In the genomic region with DNA sequence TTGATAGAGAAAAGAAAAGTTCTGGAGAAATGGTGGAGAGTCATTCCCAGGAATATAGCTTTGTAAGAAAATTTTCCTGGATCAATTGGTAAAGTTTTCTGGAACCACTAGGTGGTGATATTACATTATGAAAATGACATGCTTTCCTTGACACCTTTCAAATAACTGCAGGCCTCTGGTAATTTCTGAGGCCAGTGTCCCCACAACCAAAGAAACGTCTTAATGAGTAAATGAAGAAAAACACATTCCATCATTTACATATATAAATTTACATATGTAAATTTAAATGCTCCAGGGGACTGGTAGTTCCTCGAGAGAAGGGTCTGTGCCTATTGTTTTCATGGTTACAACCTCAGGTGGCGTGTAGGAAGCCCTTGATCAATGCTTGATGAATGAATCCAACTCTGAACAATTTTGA, we compare ENCODE assay signal across 8 cellular contexts. TPM values are rescaled to one million over a fixed set of nuclear protein-coding genes. Genes with fewer than 3 reads are reported as not detected.
DNase-seq lines count a peak whose midpoint lies in the region; ATAC-seq and TF ChIP-seq lines count a peak whose summit lies in the region.

No MANE protein-coding gene starts in this region.

- H3K4me3 Mint-ChIP-seq in CD14-positive monocyte (no peak overlapping the region), type B pancreatic cell (no peak overlapping the region)

- H3K4me1 Mint-ChIP-seq in CD14-positive monocyte (no peaks in the 10 kb centered on the region), type B pancreatic cell (ENCODE audit: unreplicated experiment) (no peaks in the 10 kb centered on the region)

- intact Hi-C loops in CD14-positive monocyte (cut with micrococcal nuclease) = loop anchor here (2.0 to 10.0 kb wide), 3 partner anchors 138 to 208 kb away; no protein-coding TSS in a partner anchor

- in situ Hi-C loops in GM13977 (cut with MboI; ENCODE audit: low pct_unique_long_range_greater_than_20kb, low sequenced_read_pairs, unreplicated experiment) = no loop called here

- ATAC-seq in GM18907 (IDR thresholded peaks at IDR 0.05; ENCODE audit: unreplicated experiment) = no peak
- no peak for ATAC-seq in GM18873 (IDR thresholded peaks at IDR 0.05; ENCODE audit: low FRiP score, unreplicated experiment)

- no peak for DNase-seq in CD14-positive monocyte (ENCODE audit: low spot score)
- DNase-seq in GM13977 (ENCODE audit: low spot score) = peak; percentile 81
- DNase-seq in NCI-H526 (lab: John Stamatoyannopoulos, UW) = peak; percentile 32 to 39
- peak; percentile 79 for DNase-seq in cerebellum (ENCODE audit: low spot score)
- DNase-seq in left kidney (ENCODE audit: low read depth, low spot score) = peak; percentile 71
- no peak for DNase-seq in type B pancreatic cell (ENCODE audit: extremely low spot score, unreplicated experiment)

- H3K27ac Mint-ChIP-seq in CD14-positive monocyte (no peak overlapping the region), type B pancreatic cell (no peak overlapping the region)

- H3K36me3 Mint-ChIP-seq in CD14-positive monocyte = no peaks in the 10 kb centered on the region
- H3K36me3 Mint-ChIP-seq in type B pancreatic cell = no peaks in the 10 kb centered on the region

- no peaks in the 10 kb centered on the region for H3K9me3 Mint-ChIP-seq in CD14-positive monocyte
- no peaks in the 10 kb centered on the region for H3K9me3 Mint-ChIP-seq in type B pancreatic cell

- H3K27me3 Mint-ChIP-seq in CD14-positive monocyte (ENCODE audit: low read depth in 3 of 3) = no peaks in the 10 kb centered on the region
- H3K27me3 Mint-ChIP-seq in type B pancreatic cell = no peaks in the 10 kb centered on the region

- peak; percentile 87 for TF ChIP-seq CTCF in CD14-positive monocyte (IDR thresholded peaks at IDR 0.05)
- TF ChIP-seq CTCF in GM13977 (IDR thresholded peaks at IDR 0.05; ENCODE audit: extremely low read depth, insufficient read depth, missing control alignments) = peak; percentile 55
- TF ChIP-seq CTCF in type B pancreatic cell (conservative IDR thresholded peaks at IDR 0.05) = peak; percentile 90

RNA-seq across cellular contexts. Expression of a gene that starts 17.2 kb away (rescaled TPM):
- 10 to 100 TPM in 1 of 2 donors, 1 to 10 TPM in 1; 9.1 to 15.8 TPM for polyA plus RNA-seq in CD14-positive monocyte
- total RNA-seq in cerebellum = 20.6 TPM
- 9.6 and 29.9 TPM in 2 replicates for total RNA-seq in type B pancreatic cell (ENCODE audit: low replicate concordance)

RNA-seq across cellular contexts. Expression of a gene that starts 35.8 kb away (rescaled TPM):
- polyA plus RNA-seq in CD14-positive monocyte = not detected
- total RNA-seq in cerebellum (0.73 TPM), type B pancreatic cell (ENCODE audit: low replicate concordance) (0.80 and 0.88 TPM in 2 replicates)

RNA-seq across cellular contexts. Expression of a gene that starts 35.9 kb away (rescaled TPM):
- 100 to 1,000 TPM in 1 of 2 donors, 10 to 100 TPM in 1; 92.1 to 113 TPM for polyA plus RNA-seq in CD14-positive monocyte
- 28.4 TPM for total RNA-seq in cerebellum
- 43.2 and 54.9 TPM in 2 replicates for total RNA-seq in type B pancreatic cell (ENCODE audit: low replicate concordance)

RNA-seq across cellular contexts. Expression of a gene that starts 45.2 kb away (rescaled TPM):
- polyA plus RNA-seq in CD14-positive monocyte = 10 to 100 TPM; 17.1 to 24.6 TPM
- 17.1 TPM for total RNA-seq in cerebellum
- 41.4 and 57.0 TPM in 2 replicates for total RNA-seq in type B pancreatic cell (ENCODE audit: low replicate concordance)

Comparison
In these comparisons a context has a peak if more than half of its experiments do, and no peak if none do; other contexts are left out.
1. DNase-seq: peak in GM13977 (single experiment), NCI-H526 (2 of 2), cerebellum (single experiment) and left kidney (single experiment); none in CD14-positive monocyte (single experiment) and type B pancreatic cell (single experiment).
2. Peak in every context shown above with its lines, with median percentiles within 50 percentile points of each other: CTCF ChIP-seq.